Comparison of ENCODE assay signal across 8 cellular contexts in the genomic region with DNA sequence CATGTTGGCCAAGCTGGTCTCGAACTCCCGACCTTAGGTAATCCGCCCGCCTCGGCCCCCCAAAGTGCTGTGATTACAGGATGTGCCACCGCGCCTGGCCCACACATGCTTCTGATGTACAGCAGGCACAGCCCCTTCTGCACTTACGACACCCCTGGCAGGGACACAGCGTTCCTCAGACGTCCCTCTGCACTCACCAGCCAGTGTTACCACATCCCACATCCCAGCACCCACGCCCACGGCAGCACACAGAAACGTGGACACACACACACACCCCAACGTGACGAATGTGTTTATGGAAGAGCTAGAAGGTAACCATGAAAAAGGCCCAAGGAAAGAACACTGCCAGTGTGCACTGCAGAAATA. TPM values are rescaled to one million over a fixed set of nuclear protein-coding genes. Genes with fewer than 3 reads are reported as not detected.
DNase-seq lines count a peak whose midpoint lies in the region; ATAC-seq and TF ChIP-seq lines count a peak whose summit lies in the region.

No MANE protein-coding gene starts in this region.

- H3K4me3 Mint-ChIP-seq in GM23338: peak overlapping the region; percentile 90
- peak overlapping the region; percentile 95 for H3K4me3 Mint-ChIP-seq in activated CD4-positive, alpha-beta memory T cell treated with anti-CD3 and anti-CD28 coated beads, Interleukin-2, amount 10 ng/mL, durations not matched to agents 7 days and 5 days

- no peaks in the 10 kb centered on the region for H4K20me1 ChIP-seq in GM23338 (replicated peaks; ENCODE audit: insufficient read depth)
- H4K20me1 ChIP-seq in smooth muscle cell (ENCODE audit: low read depth): peaks cover 1% of the 10 kb centered on the region

- H3K9me3 ChIP-seq in smooth muscle cell (replicated peaks; ENCODE audit: low read depth): no peaks in the 10 kb centered on the region

- 92% methylated on average over 15 of the region's 15 CpGs for WGBS in smooth muscle cell (ENCODE audit: low lambda C conversion rate)

- no peak overlapping the region for H3K9ac ChIP-seq in smooth muscle cell (ENCODE audit: low read depth)

- no peaks in the 10 kb centered on the region for H3K36me3 Mint-ChIP-seq in GM23338 (ENCODE audit: low read depth)
- no peaks in the 10 kb centered on the region for H3K36me3 Mint-ChIP-seq in activated CD4-positive, alpha-beta memory T cell treated with anti-CD3 and anti-CD28 coated beads, Interleukin-2, amount 10 ng/mL, durations not matched to agents 7 days and 5 days (ENCODE audit: low read depth)

- H3F3A ChIP-seq in GM23338 (replicated peaks; ENCODE audit: low read depth) (no peaks in the 10 kb centered on the region), smooth muscle cell (ENCODE audit: low read depth) (no peaks in the 10 kb centered on the region)

- H3K4me1 ChIP-seq in GM23338 (ENCODE audit: insufficient read depth) (no peaks in the 10 kb centered on the region), smooth muscle cell (ENCODE audit: low read depth) (peaks cover 3% of the 10 kb centered on the region)

- H3K27me3 ChIP-seq in GM23338 (ENCODE audit: insufficient read depth): no peaks in the 10 kb centered on the region
- no peaks in the 10 kb centered on the region for H3K27me3 ChIP-seq in smooth muscle cell (ENCODE audit: low read depth)

- H3K36me3 ChIP-seq in GM23338 (ENCODE audit: insufficient read depth) (no peaks in the 10 kb centered on the region), smooth muscle cell (ENCODE audit: low read depth) (no peaks in the 10 kb centered on the region)

- H2AFZ ChIP-seq in GM23338: no peak overlapping the region; the same call in 1 of the 2 replicates
- H2AFZ ChIP-seq in smooth muscle cell (ENCODE audit: low read depth): no peak overlapping the region

- peaks cover 2% of the 10 kb centered on the region; the same call in 2 of the 3 replicates for H3K4me1 Mint-ChIP-seq in GM23338
- peaks cover 16% of the 10 kb centered on the region for H3K4me1 Mint-ChIP-seq in activated CD4-positive, alpha-beta memory T cell treated with anti-CD3 and anti-CD28 coated beads, Interleukin-2, amount 10 ng/mL, durations not matched to agents 7 days and 5 days

- no peak for DNase-seq in GM23338 (ENCODE audit: low spot score)
- DNase-seq in activated CD4-positive, alpha-beta memory T cell treated with anti-CD3 and anti-CD28 coated beads, Interleukin-2, amount 10 ng/mL, durations not matched to agents 7 days and 5 days: no peak
- DNase-seq in left cardiac atrium: peak; percentile 57
- no peak for DNase-seq in smooth muscle cell (lab: John Stamatoyannopoulos, UW; ENCODE audit: unreplicated experiment)
- DNase-seq in NCI-H226: no peak
- DNase-seq in central memory CD4-positive, alpha-beta T cell: no peak

- ATAC-seq in GM23338 (no peak), left cardiac atrium (peak; percentile 16 to 58), HG03457 (IDR thresholded peaks at IDR 0.05; ENCODE audit: unreplicated experiment) (no peak), GM21737 (IDR thresholded peaks at IDR 0.05; ENCODE audit: unreplicated experiment) (no peak)

- H3K9me2 ChIP-seq in GM23338 (ENCODE audit: insufficient read depth): no peaks in the 10 kb centered on the region

- CTCF ChIA-PET in activated CD4-positive, alpha-beta memory T cell treated with anti-CD3 and anti-CD28 coated beads, Interleukin-2, amount 10 ng/mL, durations not matched to agents 7 days and 5 days (lab: Charles Lee): interaction anchor here (0.7 to 1.8 kb wide), 4 partner anchors 13 to 116 kb away, joined by 4 to 16 read pairs (median 7); partner anchors contain the start of gene MGA

- H3K27ac Mint-ChIP-seq in GM23338: no peak overlapping the region
- no peak overlapping the region for H3K27ac Mint-ChIP-seq in activated CD4-positive, alpha-beta memory T cell treated with anti-CD3 and anti-CD28 coated beads, Interleukin-2, amount 10 ng/mL, durations not matched to agents 7 days and 5 days

- peaks cover 5% of the 10 kb centered on the region for H3K27me3 Mint-ChIP-seq in GM23338 (ENCODE audit: insufficient read depth, low read depth, poor library complexity)
- no peaks in the 10 kb centered on the region for H3K27me3 Mint-ChIP-seq in activated CD4-positive, alpha-beta memory T cell treated with anti-CD3 and anti-CD28 coated beads, Interleukin-2, amount 10 ng/mL, durations not matched to agents 7 days and 5 days

- H3K27ac ChIP-seq in GM23338 (ENCODE audit: low read depth): no peak overlapping the region
- no peak overlapping the region for H3K27ac ChIP-seq in smooth muscle cell (ENCODE audit: low read depth)

- POLR2A ChIA-PET in activated CD4-positive, alpha-beta memory T cell treated with anti-CD3 and anti-CD28 coated beads, Interleukin-2, amount 10 ng/mL, durations not matched to agents 7 days and 5 days (lab: Charles Lee): interaction anchor here (0.6 to 1.9 kb wide), 10 partner anchors 10 to 428 kb away, joined by 3 to 12 read pairs (median 4); partner anchors contain the start of genes EHD4, LTK and TYRO3

- H3K79me2 ChIP-seq in GM23338 (replicated peaks; ENCODE audit: insufficient read depth): peaks cover 28% of the 10 kb centered on the region
- peaks cover 17% of the 10 kb centered on the region for H3K79me2 ChIP-seq in smooth muscle cell (ENCODE audit: low read depth)

- H3K9me3 Mint-ChIP-seq in GM23338: no peaks in the 10 kb centered on the region
- no peaks in the 10 kb centered on the region for H3K9me3 Mint-ChIP-seq in activated CD4-positive, alpha-beta memory T cell treated with anti-CD3 and anti-CD28 coated beads, Interleukin-2, amount 10 ng/mL, durations not matched to agents 7 days and 5 days

- intact Hi-C loops in left cardiac atrium (cut with DNase I): no loop called here

- no peak for TF ChIP-seq CTCF in GM23338 (conservative IDR thresholded peaks at IDR 0.05; ENCODE audit: low read depth in 2 of 2)
- TF ChIP-seq CTCF in smooth muscle cell (IDR thresholded peaks at IDR 0.05; ENCODE audit: borderline replicate concordance, insufficient read depth, poor library complexity, severe bottlenecking): no peak

- H3K4me3 ChIP-seq in GM23338: peak overlapping the region; percentile 84
- peak overlapping the region; percentile 93 for H3K4me3 ChIP-seq in smooth muscle cell

- peak overlapping the region; percentile 85 for H3K4me2 ChIP-seq in GM23338
- H3K4me2 ChIP-seq in smooth muscle cell: peak overlapping the region; percentile 82

RNA-seq across cellular contexts. Expression of gene RPAP1, which starts 0.6 kb away (rescaled TPM):
- 47.1 and 69.0 TPM in 2 replicates for total RNA-seq in GM23338 (2014; rRNA removed; shearing (Covaris generic))
- polyA plus RNA-seq in GM23338 (2016; fragmentation: Nextera tagmentation; extraction: Ambion mirVana) (40.1 and 42.3 TPM in 2 replicates), smooth muscle cell (37.1 and 37.5 TPM in 2 replicates)
- total RNA-seq in activated CD4-positive, alpha-beta memory T cell treated with anti-CD3 and anti-CD28 coated beads, Interleukin-2, amount 10 ng/mL, durations not matched to agents 7 days and 5 days: 10 to 100 TPM; 33.9 to 35.1 TPM
- total RNA-seq in left cardiac atrium (10 to 100 TPM; 18.3 to 20.1 TPM), smooth muscle cell (15.5 and 15.8 TPM in 2 replicates)

RNA-seq across cellular contexts. Expression of gene TYRO3, which starts 14.4 kb away (rescaled TPM):
- total RNA-seq in GM23338 (2014; rRNA removed; shearing (Covaris generic)): 56.4 and 61.0 TPM in 2 replicates
- polyA plus RNA-seq in GM23338 (2016; fragmentation: Nextera tagmentation; extraction: Ambion mirVana) (32.1 and 32.6 TPM in 2 replicates), smooth muscle cell (20.5 and 23.5 TPM in 2 replicates)
- 1 to 10 TPM in 1 of 2 experiments, under 1 TPM in 1; 0.98 to 1.9 TPM for total RNA-seq in activated CD4-positive, alpha-beta memory T cell treated with anti-CD3 and anti-CD28 coated beads, Interleukin-2, amount 10 ng/mL, durations not matched to agents 7 days and 5 days
- total RNA-seq in left cardiac atrium (10 to 100 TPM in 1 of 2 donors, 1 to 10 TPM in 1; 9.1 to 21.0 TPM), smooth muscle cell (11.5 and 12.9 TPM in 2 replicates)

RNA-seq across cellular contexts. Expression of gene LTK, which starts 31.0 kb away (rescaled TPM):
- total RNA-seq in GM23338 (2014; rRNA removed; shearing (Covaris generic)): 0.14 TPM in 1 of 2 replicates, not detected in the other
- 0.40 TPM in 1 of 2 replicates, not detected in the other for polyA plus RNA-seq in GM23338 (2016; fragmentation: Nextera tagmentation; extraction: Ambion mirVana)
- total RNA-seq in activated CD4-positive, alpha-beta memory T cell treated with anti-CD3 and anti-CD28 coated beads, Interleukin-2, amount 10 ng/mL, durations not matched to agents 7 days and 5 days: 1 to 10 TPM; 5.2 to 5.5 TPM
- under 1 TPM; 0.50 to 0.68 TPM for total RNA-seq in left cardiac atrium
- total RNA-seq in smooth muscle cell: 0.18 and 1.2 TPM in 2 replicates
- polyA plus RNA-seq in smooth muscle cell: 1.6 and 2.3 TPM in 2 replicates

RNA-seq across cellular contexts. Expression of gene ITPKA, which starts 51.0 kb away (rescaled TPM):
- 1.5 and 2.1 TPM in 2 replicates for total RNA-seq in GM23338 (2014; rRNA removed; shearing (Covaris generic))
- polyA plus RNA-seq in GM23338 (2016; fragmentation: Nextera tagmentation; extraction: Ambion mirVana): 0.35 and 0.55 TPM in 2 replicates
- under 1 TPM; 0.30 to 0.48 TPM for total RNA-seq in activated CD4-positive, alpha-beta memory T cell treated with anti-CD3 and anti-CD28 coated beads, Interleukin-2, amount 10 ng/mL, durations not matched to agents 7 days and 5 days
- 1 to 10 TPM in 1 of 2 donors, under 1 TPM in 1; 0.71 to 1.6 TPM for total RNA-seq in left cardiac atrium
- total RNA-seq in smooth muscle cell: 2.8 and 5.8 TPM in 2 replicates
- 1.5 and 2.1 TPM in 2 replicates for polyA plus RNA-seq in smooth muscle cell

Comparison
In these comparisons a context has a peak if more than half of its experiments do, and no peak if none do; other contexts are left out.
1. ATAC-seq: peak in left cardiac atrium (2 of 2); none in GM23338 (single experiment), HG03457 (single experiment) and GM21737 (single experiment).